Comparison of ENCODE assay signal across 9 cellular contexts in genomic region chr14:59123975-59124374, GRCh38.
DNase-seq lines count a peak whose midpoint lies in the region; ATAC-seq, FAIRE-seq and TF ChIP-seq lines count a peak whose summit lies in the region.
"Had no signal": no experiment of that assay in that cellular context is flagged by ENCODE, and none has a peak within 500 bp of the region (broad histone marks: within the 10 kb centered on the region; RNA-seq: fewer than 3 reads in every experiment).

No MANE protein-coding gene starts in this region.

- WGBS in hepatocyte (ENCODE audit: low lambda C conversion rate, missing lambda C conversion rate) = 34% methylated on average over 4 of the region's 4 CpGs

- peak; percentile 65; the same call in 2 of the 3 replicates for ATAC-seq in RWPE2 (ENCODE audit: low read depth)
- no peak for ATAC-seq in HG03342 (IDR thresholded peaks at IDR 0.05; ENCODE audit: unreplicated experiment)

- no peak overlapping the region for H3K4me2 ChIP-seq in hepatocyte

- no peaks in the 10 kb centered on the region for H3K4me1 ChIP-seq in RWPE2 (ENCODE audit: insufficient read depth, poor library complexity, severe bottlenecking)
- H3K4me1 ChIP-seq in hepatocyte (ENCODE audit: insufficient read depth) = no peaks in the 10 kb centered on the region

- no peaks in the 10 kb centered on the region for H3K79me2 ChIP-seq in hepatocyte

- H3K4me1 Mint-ChIP-seq in activated naive CD4-positive, alpha-beta T cell treated with anti-CD3 and anti-CD28 coated beads, Interleukin-2, amount 10 ng/mL, durations not matched to agents 7 days and 5 days = no peaks in the 10 kb centered on the region
- H3K4me1 Mint-ChIP-seq in activated CD4-positive, alpha-beta memory T cell treated with anti-CD3 and anti-CD28 coated beads, Interleukin-2, amount 10 ng/mL, durations not matched to agents 7 days and 5 days = no peaks in the 10 kb centered on the region

- H3K4me3 Mint-ChIP-seq in activated naive CD4-positive, alpha-beta T cell treated with anti-CD3 and anti-CD28 coated beads, Interleukin-2, amount 10 ng/mL, durations not matched to agents 7 days and 5 days = no peak overlapping the region
- no peak overlapping the region for H3K4me3 Mint-ChIP-seq in activated CD4-positive, alpha-beta memory T cell treated with anti-CD3 and anti-CD28 coated beads, Interleukin-2, amount 10 ng/mL, durations not matched to agents 7 days and 5 days

- no peaks in the 10 kb centered on the region for H3K9me3 Mint-ChIP-seq in activated naive CD4-positive, alpha-beta T cell treated with anti-CD3 and anti-CD28 coated beads, Interleukin-2, amount 10 ng/mL, durations not matched to agents 7 days and 5 days
- no peaks in the 10 kb centered on the region for H3K9me3 Mint-ChIP-seq in activated CD4-positive, alpha-beta memory T cell treated with anti-CD3 and anti-CD28 coated beads, Interleukin-2, amount 10 ng/mL, durations not matched to agents 7 days and 5 days

- peaks cover 18% of the 10 kb centered on the region for H3K27me3 Mint-ChIP-seq in activated naive CD4-positive, alpha-beta T cell treated with anti-CD3 and anti-CD28 coated beads, Interleukin-2, amount 10 ng/mL, durations not matched to agents 7 days and 5 days
- H3K27me3 Mint-ChIP-seq in activated CD4-positive, alpha-beta memory T cell treated with anti-CD3 and anti-CD28 coated beads, Interleukin-2, amount 10 ng/mL, durations not matched to agents 7 days and 5 days = peaks cover 28% of the 10 kb centered on the region

- no peaks in the 10 kb centered on the region for H3K9me3 ChIP-seq in RWPE2 (ENCODE audit: severe bottlenecking)
- H3K9me3 ChIP-seq in hepatocyte (ENCODE audit: low read depth) = no peaks in the 10 kb centered on the region

- H3K9me2 ChIP-seq in hepatocyte (replicated peaks; ENCODE audit: insufficient read depth) = no peaks in the 10 kb centered on the region

- H3K4me3 ChIP-seq in AG09309 (ENCODE audit: control insufficient read depth, low read depth, low read length) = no peak overlapping the region
- H3K4me3 ChIP-seq in RWPE2 (ENCODE audit: severe bottlenecking) = no peak overlapping the region
- no peak overlapping the region for H3K4me3 ChIP-seq in hepatocyte

- TF ChIP-seq CTCF in AG09309 (IDR thresholded peaks at IDR 0.05; ENCODE audit: control insufficient read depth, insufficient read depth, low read depth, low read length, missing control alignments) (peak; percentile 43), RWPE2 (IDR thresholded peaks at IDR 0.05; ENCODE audit: poor library complexity, severe bottlenecking) (peak; percentile 88), hepatocyte (IDR thresholded peaks at IDR 0.05; ENCODE audit: poor library complexity) (peak; percentile 65)

- CTCF ChIA-PET in activated naive CD4-positive, alpha-beta T cell treated with anti-CD3 and anti-CD28 coated beads, Interleukin-2, amount 10 ng/mL, durations not matched to agents 7 days and 5 days (lab: Charles Lee) = interaction anchor here (1.2 to 2.7 kb wide), 2 partner anchors 99 to 623 kb away, joined by 3 to 14 read pairs; no protein-coding TSS in a partner anchor
- CTCF ChIA-PET in activated CD4-positive, alpha-beta memory T cell treated with anti-CD3 and anti-CD28 coated beads, Interleukin-2, amount 10 ng/mL, durations not matched to agents 7 days and 5 days (lab: Charles Lee) = interaction anchor here (1.2 to 4.5 kb wide), 5 partner anchors 10 to 623 kb away, joined by 4 to 40 read pairs (median 4); partner anchors contain the start of gene CCDC175

- H3K36me3 ChIP-seq in RWPE2 (ENCODE audit: low read depth) (no peaks in the 10 kb centered on the region), hepatocyte (replicated peaks; ENCODE audit: insufficient read depth, low read depth) (no peaks in the 10 kb centered on the region)

- H3K27ac Mint-ChIP-seq in activated naive CD4-positive, alpha-beta T cell treated with anti-CD3 and anti-CD28 coated beads, Interleukin-2, amount 10 ng/mL, durations not matched to agents 7 days and 5 days = no peak overlapping the region
- no peak overlapping the region for H3K27ac Mint-ChIP-seq in activated CD4-positive, alpha-beta memory T cell treated with anti-CD3 and anti-CD28 coated beads, Interleukin-2, amount 10 ng/mL, durations not matched to agents 7 days and 5 days

- H2AFZ ChIP-seq in hepatocyte = no peak overlapping the region

- no peaks in the 10 kb centered on the region for H4K20me1 ChIP-seq in hepatocyte (ENCODE audit: insufficient read depth, poor library complexity, severe bottlenecking)

- H3K27me3 ChIP-seq in RWPE2 (ENCODE audit: insufficient read depth, poor library complexity, severe bottlenecking) (no peaks in the 10 kb centered on the region), hepatocyte (no peaks in the 10 kb centered on the region)

- POLR2A ChIA-PET in activated CD4-positive, alpha-beta memory T cell treated with anti-CD3 and anti-CD28 coated beads, Interleukin-2, amount 10 ng/mL, durations not matched to agents 7 days and 5 days (lab: Charles Lee) = interaction anchor here (1.2 kb wide), 1 partner anchor 360 kb away, joined by 3 read pairs; the partner anchor contains the start of genes JKAMP and L3HYPDH

- no peak for FAIRE-seq in urothelium cell line (lab: Jason Lieb, UNC)

- DNase-seq in AG09309 (ENCODE audit: low read depth) (no peak), H4 (ENCODE audit: low spot score) (peak; percentile 39), RWPE2 (ENCODE audit: low spot score) (no peak), hepatocyte (ENCODE audit: low spot score) (peak; percentile 18), urothelium cell line (ENCODE audit: low spot score) (no peak)
- DNase-seq in activated naive CD4-positive, alpha-beta T cell treated with anti-CD3 and anti-CD28 coated beads, Interleukin-2, amount 10 ng/mL, durations not matched to agents 7 days and 5 days = no peak
- no peak for DNase-seq in activated CD4-positive, alpha-beta memory T cell treated with anti-CD3 and anti-CD28 coated beads, Interleukin-2, amount 10 ng/mL, durations not matched to agents 7 days and 5 days
- DNase-seq: stimulated activated CD4-positive, alpha-beta T cell treated with anti-CD3 and anti-CD28 coated beads, Interleukin-15, amount 100 ng/mL, for 24 hours had no signal

- no peak overlapping the region for H3K27ac ChIP-seq in RWPE2 (ENCODE audit: poor library complexity, severe bottlenecking)
- H3K27ac ChIP-seq in hepatocyte = no peak overlapping the region

- no peaks in the 10 kb centered on the region for H3K36me3 Mint-ChIP-seq in activated naive CD4-positive, alpha-beta T cell treated with anti-CD3 and anti-CD28 coated beads, Interleukin-2, amount 10 ng/mL, durations not matched to agents 7 days and 5 days
- H3K36me3 Mint-ChIP-seq in activated CD4-positive, alpha-beta memory T cell treated with anti-CD3 and anti-CD28 coated beads, Interleukin-2, amount 10 ng/mL, durations not matched to agents 7 days and 5 days (ENCODE audit: low read depth) = no peaks in the 10 kb centered on the region

Comparison
In these comparisons a context has a peak if more than half of its experiments do, and no peak if none do; other contexts are left out.
1. DNase-seq: peak in H4 (single experiment) and hepatocyte (single experiment); none in AG09309 (single experiment), RWPE2 (single experiment), activated naive CD4-positive, alpha-beta T cell treated with anti-CD3 and anti-CD28 coated beads, Interleukin-2, amount 10 ng/mL, durations not matched to agents 7 days and 5 days (single experiment), urothelium cell line (single experiment) and activated CD4-positive, alpha-beta memory T cell treated with anti-CD3 and anti-CD28 coated beads, Interleukin-2, amount 10 ng/mL, durations not matched to agents 7 days and 5 days (single experiment).
2. Peak in every context shown above with its lines, with median percentiles within 50 percentile points of each other: CTCF ChIP-seq.